In genomic region chr17:40532520-40533253, GRCh38 we compare ENCODE assay signal across 8 cellular contexts. TPM values are rescaled to one million over a fixed set of nuclear protein-coding genes. Genes with fewer than 3 reads are reported as not detected.
DNase-seq lines count a peak whose midpoint lies in the region; ATAC-seq and TF ChIP-seq lines count a peak whose summit lies in the region.

No MANE protein-coding gene starts in this region.

- DNase-seq in activated naive CD8-positive, alpha-beta T cell treated with anti-CD3 and anti-CD28 coated beads, Interleukin-2, amount 10 ng/mL, durations not matched to agents 7 days and 5 days, result no peak
- peak; percentile 65 for DNase-seq in kidney glomerular epithelial cell (lab: John Stamatoyannopoulos, UW)
- no peak for DNase-seq in stimulated activated naive B cell treated with anti-CD40 and anti-IgM and Interleukin-4, amounts not matched to agents 10 μg/mL and 1 μg/mL and 100 μg/mL, for 72 hours
- no peak for DNase-seq in NCI-H510A (lab: John Stamatoyannopoulos, UW)
- DNase-seq in GF-D8 (lab: John Stamatoyannopoulos, UW), result no peak
- no peak for DNase-seq in NCI-H2107 (lab: John Stamatoyannopoulos, UW)
- DNase-seq in occipital lobe (lab: John Stamatoyannopoulos, UW), result no peak

- no peaks in the 10 kb centered on the region for H3K36me3 ChIP-seq in KMS-11 (ENCODE audit: insufficient read depth)

- no peaks in the 10 kb centered on the region for H3K27me3 Mint-ChIP-seq in activated naive CD8-positive, alpha-beta T cell treated with anti-CD3 and anti-CD28 coated beads, Interleukin-2, amount 10 ng/mL, durations not matched to agents 7 days and 5 days
- H3K27me3 Mint-ChIP-seq in stimulated activated naive B cell treated with anti-CD40 and anti-IgM and Interleukin-4, amounts not matched to agents 10 μg/mL and 1 μg/mL and 100 μg/mL, for 72 hours, result no peaks in the 10 kb centered on the region

- H3K4me3 ChIP-seq in KMS-11 (IDR thresholded peaks at IDR 0.05; ENCODE audit: insufficient read depth, low read depth, low read length), result no peak overlapping the region

- H3K36me3 Mint-ChIP-seq in activated naive CD8-positive, alpha-beta T cell treated with anti-CD3 and anti-CD28 coated beads, Interleukin-2, amount 10 ng/mL, durations not matched to agents 7 days and 5 days, result peaks cover 3% of the 10 kb centered on the region
- peaks cover 0 to 4% of the 10 kb centered on the region in 2 donors for H3K36me3 Mint-ChIP-seq in stimulated activated naive B cell treated with anti-CD40 and anti-IgM and Interleukin-4, amounts not matched to agents 10 μg/mL and 1 μg/mL and 100 μg/mL, for 72 hours

- peak overlapping the region; percentile 95 for H3K4me2 ChIP-seq in KMS-11

- H2AFZ ChIP-seq in KMS-11 (ENCODE audit: low read depth), result no peak overlapping the region

- H3K9ac ChIP-seq in KMS-11, result no peak overlapping the region

- no peak for TF ChIP-seq CTCF in KMS-11 (conservative IDR thresholded peaks at IDR 0.05; ENCODE audit: low read depth, low read length)

- no peaks in the 10 kb centered on the region for H4K20me1 ChIP-seq in KMS-11 (ENCODE audit: insufficient read depth)

- H3K79me2 ChIP-seq in KMS-11 (ENCODE audit: insufficient read depth, low read depth), result no peaks in the 10 kb centered on the region

- POLR2A ChIA-PET in activated naive CD8-positive, alpha-beta T cell treated with anti-CD3 and anti-CD28 coated beads, Interleukin-2, amount 10 ng/mL, durations not matched to agents 7 days and 5 days (lab: Charles Lee), result interaction anchor here (0.6 to 28.0 kb wide), 23 partner anchors 12 to 230 kb away, joined by 3 to 579 read pairs (median 5); partner anchors contain the start of genes CCR7, IGFBP4 and TOP2A

- H3K4me1 Mint-ChIP-seq in activated naive CD8-positive, alpha-beta T cell treated with anti-CD3 and anti-CD28 coated beads, Interleukin-2, amount 10 ng/mL, durations not matched to agents 7 days and 5 days, result peaks cover 71% of the 10 kb centered on the region
- peaks cover 59 to 74% of the 10 kb centered on the region in 2 donors for H3K4me1 Mint-ChIP-seq in stimulated activated naive B cell treated with anti-CD40 and anti-IgM and Interleukin-4, amounts not matched to agents 10 μg/mL and 1 μg/mL and 100 μg/mL, for 72 hours

- no peaks in the 10 kb centered on the region for H3K9me3 Mint-ChIP-seq in activated naive CD8-positive, alpha-beta T cell treated with anti-CD3 and anti-CD28 coated beads, Interleukin-2, amount 10 ng/mL, durations not matched to agents 7 days and 5 days
- no peaks in the 10 kb centered on the region for H3K9me3 Mint-ChIP-seq in stimulated activated naive B cell treated with anti-CD40 and anti-IgM and Interleukin-4, amounts not matched to agents 10 μg/mL and 1 μg/mL and 100 μg/mL, for 72 hours

- H3K4me1 ChIP-seq in KMS-11 (ENCODE audit: low read depth, poor library complexity, severe bottlenecking), result peaks cover 65% of the 10 kb centered on the region

- ATAC-seq in activated naive CD8-positive, alpha-beta T cell treated with anti-CD3 and anti-CD28 coated beads, Interleukin-2, amount 10 ng/mL, durations not matched to agents 7 days and 5 days (ENCODE audit: low read depth), result no peak
- no peak for ATAC-seq in stimulated activated naive B cell treated with anti-CD40 and anti-IgM and Interleukin-4, amounts not matched to agents 10 μg/mL and 1 μg/mL and 100 μg/mL, for 72 hours (replicated peaks)

- H3K27ac ChIP-seq in KMS-11, result peak overlapping the region; percentile 92

- no peaks in the 10 kb centered on the region; the same call in 1 of the 2 replicates for H3K27me3 ChIP-seq in KMS-11 (ENCODE audit: insufficient read depth, low read depth)

- H3K4me3 Mint-ChIP-seq in activated naive CD8-positive, alpha-beta T cell treated with anti-CD3 and anti-CD28 coated beads, Interleukin-2, amount 10 ng/mL, durations not matched to agents 7 days and 5 days, result peak overlapping the region; percentile 20
- H3K4me3 Mint-ChIP-seq in stimulated activated naive B cell treated with anti-CD40 and anti-IgM and Interleukin-4, amounts not matched to agents 10 μg/mL and 1 μg/mL and 100 μg/mL, for 72 hours, result no peak overlapping the region

- H3K27ac Mint-ChIP-seq in activated naive CD8-positive, alpha-beta T cell treated with anti-CD3 and anti-CD28 coated beads, Interleukin-2, amount 10 ng/mL, durations not matched to agents 7 days and 5 days, result peak overlapping the region; percentile 83
- peak overlapping the region; percentile 97 for H3K27ac Mint-ChIP-seq in stimulated activated naive B cell treated with anti-CD40 and anti-IgM and Interleukin-4, amounts not matched to agents 10 μg/mL and 1 μg/mL and 100 μg/mL, for 72 hours

RNA-seq across cellular contexts. Expression of gene TNS4, which starts 31.3 kb away (rescaled TPM):
- total RNA-seq in activated naive CD8-positive, alpha-beta T cell treated with anti-CD3 and anti-CD28 coated beads, Interleukin-2, amount 10 ng/mL, durations not matched to agents 7 days and 5 days, result 1 to 10 TPM; 9.0 to 9.7 TPM
- not detected for total RNA-seq in occipital lobe

RNA-seq across cellular contexts. Expression of gene CCR7, which starts 32.6 kb away (rescaled TPM):
- 100 to 1,000 TPM; 231 to 238 TPM for total RNA-seq in activated naive CD8-positive, alpha-beta T cell treated with anti-CD3 and anti-CD28 coated beads, Interleukin-2, amount 10 ng/mL, durations not matched to agents 7 days and 5 days
- total RNA-seq in occipital lobe, result not detected

Comparison
In these comparisons a context has a peak if more than half of its experiments do, and no peak if none do; other contexts are left out.
1. RNA of gene CCR7, which starts 32.6 kb away (total RNA-seq): 231 to 238 TPM in activated naive CD8-positive, alpha-beta T cell treated with anti-CD3 and anti-CD28 coated beads, Interleukin-2, amount 10 ng/mL, durations not matched to agents 7 days and 5 days; not detected in occipital lobe (single experiment); every median in the first group is over 100 times any median in the second.